Comparison of ENCODE assay signal across 3 cellular contexts in genomic region chr15:101052031-101052620, GRCh38.
TF ChIP-seq lines count a peak whose summit lies in the region.

No MANE protein-coding gene starts in this region.

TF ChIP-seq in SK-N-SH, 30 proteins besides CTCF, POLR2A, EP300 and RAD21 (continued from another document):
- TF ChIP-seq IRF3 (IDR thresholded peaks at IDR 0.05; ENCODE audit: low read depth, low read length) (no peak), EZH2phosphoT487 (IDR thresholded peaks at IDR 0.05; ENCODE audit: borderline replicate concordance, low read depth) (no peak), MXI1 (IDR thresholded peaks at IDR 0.05; ENCODE audit: low read depth, low read length) (no peak), GABPA (IDR thresholded peaks at IDR 0.05; ENCODE audit: low read depth) (no peak), FOXJ3 (CRISPR knock-in tag; IDR thresholded peaks at IDR 0.05) (no peak), USF2 (IDR thresholded peaks at IDR 0.05; ENCODE audit: borderline replicate concordance, low read depth, low read length) (no peak), REST (IDR thresholded peaks at IDR 0.05; ENCODE audit: low read depth, low read length) (no peak), NRF1 (IDR thresholded peaks at IDR 0.05; ENCODE audit: low read depth, low read length) (no peak), MAX (IDR thresholded peaks at IDR 0.05; ENCODE audit: low read depth) (no peak), FOXM1 (IDR thresholded peaks at IDR 0.05; ENCODE audit: low read depth) (no peak), POLR2AphosphoS5 (IDR thresholded peaks at IDR 0.05; ENCODE audit: low read depth, low read length) (no peak), RXRA (IDR thresholded peaks at IDR 0.05; ENCODE audit: borderline replicate concordance, low read depth) (no peak), ELF1 (IDR thresholded peaks at IDR 0.05) (no peak)

TF ChIP-seq in SK-N-SH treated with all-trans-retinoic acid at 6 μM for 48 hours, 23 proteins besides CTCF, POLR2A, EP300 and RAD21 (continued from another document):
- TF ChIP-seq CREB5 (CRISPR knock-in tag; IDR thresholded peaks at IDR 0.05; ENCODE audit: low read depth) (no peak), ISL1 (CRISPR knock-in tag; IDR thresholded peaks at IDR 0.05) (no peak), OSR1 (CRISPR knock-in tag; IDR thresholded peaks at IDR 0.05) (no peak), ZFP30 (CRISPR knock-in tag; IDR thresholded peaks at IDR 0.05) (no peak), PATZ1 (CRISPR knock-in tag; IDR thresholded peaks at IDR 0.05; ENCODE audit: borderline replicate concordance) (no peak), RARB (CRISPR knock-in tag; IDR thresholded peaks at IDR 0.05) (no peak), POU6F1 (CRISPR knock-in tag; IDR thresholded peaks at IDR 0.05; ENCODE audit: borderline replicate concordance, low read depth) (no peak), ZNF8 (CRISPR knock-in tag; IDR thresholded peaks at IDR 0.05) (no peak), CSRNP3 (CRISPR knock-in tag; IDR thresholded peaks at IDR 0.05) (no peak), ZNF70 (CRISPR knock-in tag; IDR thresholded peaks at IDR 0.05) (no peak), BACH2 (CRISPR knock-in tag; IDR thresholded peaks at IDR 0.05; ENCODE audit: borderline replicate concordance) (no peak), TSHZ2 (CRISPR knock-in tag; IDR thresholded peaks at IDR 0.05) (no peak), ZC3H10 (CRISPR knock-in tag; IDR thresholded peaks at IDR 0.05) (no peak)

TF ChIP-seq in H1, 55 proteins besides CTCF, POLR2A, EP300 and RAD21 (continued from another document):
- TF ChIP-seq HDAC2 (IDR thresholded peaks at IDR 0.05; ENCODE audit: borderline replicate concordance in 1 of 2, low read depth in 2 of 2, low read length in 2 of 2), result no peak
- no peak for TF ChIP-seq JUN (IDR thresholded peaks at IDR 0.05; ENCODE audit: low read depth, low read length)
- TF ChIP-seq USF2 (IDR thresholded peaks at IDR 0.05; ENCODE audit: low read length), result no peak
- TF ChIP-seq SRF (IDR thresholded peaks at IDR 0.05; ENCODE audit: low read depth, low read length), result no peak
- no peak for TF ChIP-seq MAX (IDR thresholded peaks at IDR 0.05)
- no peak for TF ChIP-seq NRF1 (IDR thresholded peaks at IDR 0.05; ENCODE audit: low read depth, low read length)
- no peak for TF ChIP-seq BRCA1 (IDR thresholded peaks at IDR 0.05; ENCODE audit: low read depth, low read length)
- no peak for TF ChIP-seq CBX5 (IDR thresholded peaks at IDR 0.05; ENCODE audit: low read depth, low read length)
